1 cellular context compared by ENCODE assay signal in genomic region chr17:72447251-72447640, GRCh38.
A peak's percentile ranks its signal among the peaks of the same experiment; 100 is the strongest.
TF ChIP-seq lines count a peak whose summit lies in the region.

No MANE protein-coding gene starts in this region.

TF ChIP-seq in HepG2, 621 proteins besides CTCF, POLR2A, EP300 and RAD21 (continued from another document and continues in another):
- TF ChIP-seq TIGD3 (CRISPR knock-in tag; IDR thresholded peaks at IDR 0.05; ENCODE audit: borderline replicate concordance) (no peak), ONECUT2 (CRISPR knock-in tag; IDR thresholded peaks at IDR 0.05) (peak; percentile 98), CHCHD3 (CRISPR knock-in tag; IDR thresholded peaks at IDR 0.05) (no peak), TMF1 (CRISPR knock-in tag; IDR thresholded peaks at IDR 0.05; ENCODE audit: low read depth) (no peak), ZNF451 (CRISPR knock-in tag; IDR thresholded peaks at IDR 0.05) (no peak), ZNF597 (CRISPR knock-in tag; IDR thresholded peaks at IDR 0.05) (no peak), TBX3 (IDR thresholded peaks at IDR 0.05; ENCODE audit: borderline replicate concordance) (peak; percentile 81; the same call in 1 of the 2 replicates), NR0B2 (CRISPR knock-in tag; IDR thresholded peaks at IDR 0.05) (no peak), ZNF615 (CRISPR knock-in tag; IDR thresholded peaks at IDR 0.05; ENCODE audit: borderline replicate concordance) (peak; percentile 38; the same call in 1 of the 2 replicates), NAIF1 (CRISPR knock-in tag; IDR thresholded peaks at IDR 0.05; ENCODE audit: borderline replicate concordance) (peak; percentile 66), ZNF652 (CRISPR knock-in tag; IDR thresholded peaks at IDR 0.05; ENCODE audit: borderline replicate concordance, low read depth) (peak; percentile 89), ATF7-NPFF (CRISPR knock-in tag; IDR thresholded peaks at IDR 0.05; ENCODE audit: low read depth) (no peak), ZNF589 (CRISPR knock-in tag; conservative IDR thresholded peaks at IDR 0.05) (no peak), ZNF619 (CRISPR knock-in tag; IDR thresholded peaks at IDR 0.05) (no peak), HNF1B (CRISPR knock-in tag; IDR thresholded peaks at IDR 0.05) (no peak), KLF9 (CRISPR knock-in tag; IDR thresholded peaks at IDR 0.05; ENCODE audit: low read depth) (peak; percentile 60; the same call in 1 of the 2 replicates), ZNF101 (CRISPR knock-in tag; IDR thresholded peaks at IDR 0.05; ENCODE audit: borderline replicate concordance, low read depth) (no peak), RXRA (CRISPR knock-in tag; IDR thresholded peaks at IDR 0.05) (peak; percentile 75; the same call in 1 of the 2 replicates), ZBTB25 (CRISPR knock-in tag; IDR thresholded peaks at IDR 0.05) (peak; percentile 36), SALL2 (CRISPR knock-in tag; IDR thresholded peaks at IDR 0.05) (no peak), NPAS2 (CRISPR knock-in tag; IDR thresholded peaks at IDR 0.05; ENCODE audit: borderline replicate concordance) (no peak), NFAT5 (CRISPR knock-in tag; IDR thresholded peaks at IDR 0.05) (no peak), PAX8 (CRISPR knock-in tag; IDR thresholded peaks at IDR 0.05; ENCODE audit: borderline replicate concordance) (no peak), TCF7 (IDR thresholded peaks at IDR 0.05; ENCODE audit: low read depth) (peak; percentile 97), ZNF569 (CRISPR knock-in tag; IDR thresholded peaks at IDR 0.05; ENCODE audit: borderline replicate concordance) (no peak), GABPA (IDR thresholded peaks at IDR 0.05; ENCODE audit: low read depth, low read length) (no peak), GABPA (CRISPR knock-in tag; IDR thresholded peaks at IDR 0.05; ENCODE audit: low read depth) (no peak), ATRX (CRISPR knock-in tag; IDR thresholded peaks at IDR 0.05; ENCODE audit: borderline replicate concordance) (no peak), CEBPZ (IDR thresholded peaks at IDR 0.05; ENCODE audit: low read length) (no peak)
- TF ChIP-seq, protein P1, sequence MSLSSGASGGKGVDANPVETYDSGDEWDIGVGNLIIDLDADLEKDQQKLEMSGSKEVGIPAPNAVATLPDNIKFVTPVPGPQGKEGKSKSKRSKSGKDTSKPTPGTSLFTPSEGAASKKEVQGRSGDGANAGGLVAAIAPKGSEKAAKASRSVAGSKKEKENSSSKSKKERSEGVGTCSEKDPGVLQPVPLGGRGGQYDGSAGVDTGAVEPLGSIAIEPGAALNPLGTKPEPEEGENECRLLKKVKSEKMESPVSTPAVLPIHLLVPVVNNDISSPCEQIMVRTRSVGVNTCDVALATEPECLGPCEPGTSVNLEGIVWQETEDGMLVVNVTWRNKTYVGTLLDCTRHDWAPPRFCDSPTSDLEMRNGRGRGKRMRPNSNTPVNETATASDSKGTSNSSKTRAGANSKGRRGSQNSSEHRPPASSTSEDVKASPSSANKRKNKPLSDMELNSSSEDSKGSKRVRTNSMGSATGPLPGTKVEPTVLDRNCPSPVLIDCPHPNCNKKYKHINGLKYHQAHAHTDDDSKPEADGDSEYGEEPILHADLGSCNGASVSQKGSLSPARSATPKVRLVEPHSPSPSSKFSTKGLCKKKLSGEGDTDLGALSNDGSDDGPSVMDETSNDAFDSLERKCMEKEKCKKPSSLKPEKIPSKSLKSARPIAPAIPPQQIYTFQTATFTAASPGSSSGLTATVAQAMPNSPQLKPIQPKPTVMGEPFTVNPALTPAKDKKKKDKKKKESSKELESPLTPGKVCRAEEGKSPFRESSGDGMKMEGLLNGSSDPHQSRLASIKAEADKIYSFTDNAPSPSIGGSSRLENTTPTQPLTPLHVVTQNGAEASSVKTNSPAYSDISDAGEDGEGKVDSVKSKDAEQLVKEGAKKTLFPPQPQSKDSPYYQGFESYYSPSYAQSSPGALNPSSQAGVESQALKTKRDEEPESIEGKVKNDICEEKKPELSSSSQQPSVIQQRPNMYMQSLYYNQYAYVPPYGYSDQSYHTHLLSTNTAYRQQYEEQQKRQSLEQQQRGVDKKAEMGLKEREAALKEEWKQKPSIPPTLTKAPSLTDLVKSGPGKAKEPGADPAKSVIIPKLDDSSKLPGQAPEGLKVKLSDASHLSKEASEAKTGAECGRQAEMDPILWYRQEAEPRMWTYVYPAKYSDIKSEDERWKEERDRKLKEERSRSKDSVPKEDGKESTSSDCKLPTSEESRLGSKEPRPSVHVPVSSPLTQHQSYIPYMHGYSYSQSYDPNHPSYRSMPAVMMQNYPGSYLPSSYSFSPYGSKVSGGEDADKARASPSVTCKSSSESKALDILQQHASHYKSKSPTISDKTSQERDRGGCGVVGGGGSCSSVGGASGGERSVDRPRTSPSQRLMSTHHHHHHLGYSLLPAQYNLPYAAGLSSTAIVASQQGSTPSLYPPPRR (CRISPR knock-in tag; IDR thresholded peaks at IDR 0.05; ENCODE audit: borderline replicate concordance), result peak; percentile 98
- TF ChIP-seq, protein P2, sequence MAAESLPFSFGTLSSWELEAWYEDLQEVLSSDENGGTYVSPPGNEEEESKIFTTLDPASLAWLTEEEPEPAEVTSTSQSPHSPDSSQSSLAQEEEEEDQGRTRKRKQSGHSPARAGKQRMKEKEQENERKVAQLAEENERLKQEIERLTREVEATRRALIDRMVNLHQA (CRISPR knock-in tag; IDR thresholded peaks at IDR 0.05), result no peak
- TF ChIP-seq, protein P3, sequence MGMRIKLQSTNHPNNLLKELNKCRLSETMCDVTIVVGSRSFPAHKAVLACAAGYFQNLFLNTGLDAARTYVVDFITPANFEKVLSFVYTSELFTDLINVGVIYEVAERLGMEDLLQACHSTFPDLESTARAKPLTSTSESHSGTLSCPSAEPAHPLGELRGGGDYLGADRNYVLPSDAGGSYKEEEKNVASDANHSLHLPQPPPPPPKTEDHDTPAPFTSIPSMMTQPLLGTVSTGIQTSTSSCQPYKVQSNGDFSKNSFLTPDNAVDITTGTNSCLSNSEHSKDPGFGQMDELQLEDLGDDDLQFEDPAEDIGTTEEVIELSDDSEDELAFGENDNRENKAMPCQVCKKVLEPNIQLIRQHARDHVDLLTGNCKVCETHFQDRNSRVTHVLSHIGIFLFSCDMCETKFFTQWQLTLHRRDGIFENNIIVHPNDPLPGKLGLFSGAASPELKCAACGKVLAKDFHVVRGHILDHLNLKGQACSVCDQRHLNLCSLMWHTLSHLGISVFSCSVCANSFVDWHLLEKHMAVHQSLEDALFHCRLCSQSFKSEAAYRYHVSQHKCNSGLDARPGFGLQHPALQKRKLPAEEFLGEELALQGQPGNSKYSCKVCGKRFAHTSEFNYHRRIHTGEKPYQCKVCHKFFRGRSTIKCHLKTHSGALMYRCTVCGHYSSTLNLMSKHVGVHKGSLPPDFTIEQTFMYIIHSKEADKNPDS (CRISPR knock-in tag; IDR thresholded peaks at IDR 0.05), result peak; percentile 64; the same call in 1 of the 2 replicates
- TF ChIP-seq, protein P4, sequence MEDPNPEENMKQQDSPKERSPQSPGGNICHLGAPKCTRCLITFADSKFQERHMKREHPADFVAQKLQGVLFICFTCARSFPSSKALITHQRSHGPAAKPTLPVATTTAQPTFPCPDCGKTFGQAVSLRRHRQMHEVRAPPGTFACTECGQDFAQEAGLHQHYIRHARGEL (CRISPR knock-in tag; IDR thresholded peaks at IDR 0.05), result no peak
